Comparison of ENCODE assay signal across 1 cellular context in the genomic region with DNA sequence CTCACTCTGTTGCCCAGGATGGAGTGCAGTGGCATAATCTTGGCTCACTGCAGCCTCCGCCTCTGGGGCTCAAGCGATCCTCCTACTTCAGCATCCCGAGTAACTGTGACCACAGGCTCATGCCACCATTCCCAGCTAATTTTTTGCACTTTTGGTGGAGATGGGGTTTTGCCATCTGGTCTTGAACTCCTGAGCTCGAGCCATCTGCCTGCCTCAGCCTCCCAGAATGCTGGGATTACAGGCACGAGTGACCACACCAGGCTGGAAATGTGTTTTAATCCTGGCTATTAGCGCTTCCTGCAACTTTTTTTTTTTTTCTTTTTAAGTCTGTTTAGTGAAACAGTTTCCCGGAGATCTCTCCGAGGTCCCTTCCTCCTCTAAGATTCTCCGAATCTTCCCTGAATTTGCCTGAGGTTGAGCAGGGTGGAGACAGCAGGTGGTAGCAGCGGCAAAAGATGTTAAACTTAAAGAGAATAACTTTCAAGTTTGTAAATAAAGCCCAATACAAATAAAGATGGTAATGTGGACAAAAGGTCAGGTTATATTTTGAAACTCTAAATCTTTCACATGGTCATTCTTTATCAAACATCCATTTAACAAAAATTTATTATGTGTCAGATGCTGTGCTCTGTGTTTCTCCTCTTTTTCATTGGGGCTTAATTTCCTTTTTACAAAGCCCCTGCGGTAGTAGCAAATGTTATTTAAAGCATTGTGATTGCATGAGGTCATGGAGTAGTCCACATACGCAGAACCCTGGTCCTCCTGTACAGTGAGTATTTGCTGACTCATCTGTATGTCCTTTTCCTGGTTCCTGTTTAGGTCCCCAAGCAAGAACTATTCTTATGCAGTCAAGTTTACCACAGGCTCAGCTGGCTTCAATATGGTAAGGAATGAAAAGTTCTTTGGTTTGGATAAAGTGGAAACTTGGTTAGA.
A peak's percentile ranks its signal among the peaks of the same experiment; 100 is the strongest.
TF ChIP-seq lines count a peak whose summit lies in the region.

No MANE protein-coding gene starts in this region.

TF ChIP-seq in K562, 482 proteins besides CTCF, POLR2A, EP300 and RAD21 (continued from another document and continues in another):
- TF ChIP-seq SPI1 (IDR thresholded peaks at IDR 0.05; ENCODE audit: borderline replicate concordance, low read depth, low read length) (peak; percentile 36; the same call in 1 of the 2 replicates), ETV1 (tag; conservative IDR thresholded peaks at IDR 0.05; ENCODE audit: low read depth) (peak; percentile 82), SMC3 (conservative IDR thresholded peaks at IDR 0.05; ENCODE audit: insufficient read depth, low read depth, low read length) (no peak), ZNF445 (CRISPR knock-in tag; IDR thresholded peaks at IDR 0.05; ENCODE audit: low read depth) (peak; percentile 73; the same call in 1 of the 2 replicates), BACH1 (tag; IDR thresholded peaks at IDR 0.05) (peak; percentile 98), SMARCE1 (IDR thresholded peaks at IDR 0.05) (peak; percentile 81), DPF2 (IDR thresholded peaks at IDR 0.05) (peak; percentile 87), SOX6 (IDR thresholded peaks at IDR 0.05) (peak; percentile 22; the same call in 1 of the 2 replicates), TAF9B (IDR thresholded peaks at IDR 0.05; ENCODE audit: partially characterized antibody) (peak; percentile 66), CHAMP1 (IDR thresholded peaks at IDR 0.05) (peak; percentile 79), FIP1L1 (IDR thresholded peaks at IDR 0.05; ENCODE audit: low read depth, low read length, poor library complexity, severe bottlenecking) (no peak), ETS2 (tag; IDR thresholded peaks at IDR 0.05; ENCODE audit: borderline replicate concordance, poor library complexity, severe bottlenecking) (no peak), ZNF274 (IDR thresholded peaks at IDR 0.05; ENCODE audit: borderline replicate concordance, low read depth, low read length) (no peak), HOXB6 (CRISPR knock-in tag; IDR thresholded peaks at IDR 0.05; ENCODE audit: borderline replicate concordance) (no peak), MAZ (CRISPR knock-in tag; conservative IDR thresholded peaks at IDR 0.05 in 1 of 2, IDR thresholded peaks at IDR 0.05 in 1 of 2) (0 out of 4 replicates have a peak, but pooled peaks of 1 of the 2 experiments have one; percentile 21), JUNB (CRISPR knock-in tag; conservative IDR thresholded peaks at IDR 0.05) (peak; percentile 52; the same call in 1 of the 2 replicates)
- TF ChIP-seq, protein P1, sequence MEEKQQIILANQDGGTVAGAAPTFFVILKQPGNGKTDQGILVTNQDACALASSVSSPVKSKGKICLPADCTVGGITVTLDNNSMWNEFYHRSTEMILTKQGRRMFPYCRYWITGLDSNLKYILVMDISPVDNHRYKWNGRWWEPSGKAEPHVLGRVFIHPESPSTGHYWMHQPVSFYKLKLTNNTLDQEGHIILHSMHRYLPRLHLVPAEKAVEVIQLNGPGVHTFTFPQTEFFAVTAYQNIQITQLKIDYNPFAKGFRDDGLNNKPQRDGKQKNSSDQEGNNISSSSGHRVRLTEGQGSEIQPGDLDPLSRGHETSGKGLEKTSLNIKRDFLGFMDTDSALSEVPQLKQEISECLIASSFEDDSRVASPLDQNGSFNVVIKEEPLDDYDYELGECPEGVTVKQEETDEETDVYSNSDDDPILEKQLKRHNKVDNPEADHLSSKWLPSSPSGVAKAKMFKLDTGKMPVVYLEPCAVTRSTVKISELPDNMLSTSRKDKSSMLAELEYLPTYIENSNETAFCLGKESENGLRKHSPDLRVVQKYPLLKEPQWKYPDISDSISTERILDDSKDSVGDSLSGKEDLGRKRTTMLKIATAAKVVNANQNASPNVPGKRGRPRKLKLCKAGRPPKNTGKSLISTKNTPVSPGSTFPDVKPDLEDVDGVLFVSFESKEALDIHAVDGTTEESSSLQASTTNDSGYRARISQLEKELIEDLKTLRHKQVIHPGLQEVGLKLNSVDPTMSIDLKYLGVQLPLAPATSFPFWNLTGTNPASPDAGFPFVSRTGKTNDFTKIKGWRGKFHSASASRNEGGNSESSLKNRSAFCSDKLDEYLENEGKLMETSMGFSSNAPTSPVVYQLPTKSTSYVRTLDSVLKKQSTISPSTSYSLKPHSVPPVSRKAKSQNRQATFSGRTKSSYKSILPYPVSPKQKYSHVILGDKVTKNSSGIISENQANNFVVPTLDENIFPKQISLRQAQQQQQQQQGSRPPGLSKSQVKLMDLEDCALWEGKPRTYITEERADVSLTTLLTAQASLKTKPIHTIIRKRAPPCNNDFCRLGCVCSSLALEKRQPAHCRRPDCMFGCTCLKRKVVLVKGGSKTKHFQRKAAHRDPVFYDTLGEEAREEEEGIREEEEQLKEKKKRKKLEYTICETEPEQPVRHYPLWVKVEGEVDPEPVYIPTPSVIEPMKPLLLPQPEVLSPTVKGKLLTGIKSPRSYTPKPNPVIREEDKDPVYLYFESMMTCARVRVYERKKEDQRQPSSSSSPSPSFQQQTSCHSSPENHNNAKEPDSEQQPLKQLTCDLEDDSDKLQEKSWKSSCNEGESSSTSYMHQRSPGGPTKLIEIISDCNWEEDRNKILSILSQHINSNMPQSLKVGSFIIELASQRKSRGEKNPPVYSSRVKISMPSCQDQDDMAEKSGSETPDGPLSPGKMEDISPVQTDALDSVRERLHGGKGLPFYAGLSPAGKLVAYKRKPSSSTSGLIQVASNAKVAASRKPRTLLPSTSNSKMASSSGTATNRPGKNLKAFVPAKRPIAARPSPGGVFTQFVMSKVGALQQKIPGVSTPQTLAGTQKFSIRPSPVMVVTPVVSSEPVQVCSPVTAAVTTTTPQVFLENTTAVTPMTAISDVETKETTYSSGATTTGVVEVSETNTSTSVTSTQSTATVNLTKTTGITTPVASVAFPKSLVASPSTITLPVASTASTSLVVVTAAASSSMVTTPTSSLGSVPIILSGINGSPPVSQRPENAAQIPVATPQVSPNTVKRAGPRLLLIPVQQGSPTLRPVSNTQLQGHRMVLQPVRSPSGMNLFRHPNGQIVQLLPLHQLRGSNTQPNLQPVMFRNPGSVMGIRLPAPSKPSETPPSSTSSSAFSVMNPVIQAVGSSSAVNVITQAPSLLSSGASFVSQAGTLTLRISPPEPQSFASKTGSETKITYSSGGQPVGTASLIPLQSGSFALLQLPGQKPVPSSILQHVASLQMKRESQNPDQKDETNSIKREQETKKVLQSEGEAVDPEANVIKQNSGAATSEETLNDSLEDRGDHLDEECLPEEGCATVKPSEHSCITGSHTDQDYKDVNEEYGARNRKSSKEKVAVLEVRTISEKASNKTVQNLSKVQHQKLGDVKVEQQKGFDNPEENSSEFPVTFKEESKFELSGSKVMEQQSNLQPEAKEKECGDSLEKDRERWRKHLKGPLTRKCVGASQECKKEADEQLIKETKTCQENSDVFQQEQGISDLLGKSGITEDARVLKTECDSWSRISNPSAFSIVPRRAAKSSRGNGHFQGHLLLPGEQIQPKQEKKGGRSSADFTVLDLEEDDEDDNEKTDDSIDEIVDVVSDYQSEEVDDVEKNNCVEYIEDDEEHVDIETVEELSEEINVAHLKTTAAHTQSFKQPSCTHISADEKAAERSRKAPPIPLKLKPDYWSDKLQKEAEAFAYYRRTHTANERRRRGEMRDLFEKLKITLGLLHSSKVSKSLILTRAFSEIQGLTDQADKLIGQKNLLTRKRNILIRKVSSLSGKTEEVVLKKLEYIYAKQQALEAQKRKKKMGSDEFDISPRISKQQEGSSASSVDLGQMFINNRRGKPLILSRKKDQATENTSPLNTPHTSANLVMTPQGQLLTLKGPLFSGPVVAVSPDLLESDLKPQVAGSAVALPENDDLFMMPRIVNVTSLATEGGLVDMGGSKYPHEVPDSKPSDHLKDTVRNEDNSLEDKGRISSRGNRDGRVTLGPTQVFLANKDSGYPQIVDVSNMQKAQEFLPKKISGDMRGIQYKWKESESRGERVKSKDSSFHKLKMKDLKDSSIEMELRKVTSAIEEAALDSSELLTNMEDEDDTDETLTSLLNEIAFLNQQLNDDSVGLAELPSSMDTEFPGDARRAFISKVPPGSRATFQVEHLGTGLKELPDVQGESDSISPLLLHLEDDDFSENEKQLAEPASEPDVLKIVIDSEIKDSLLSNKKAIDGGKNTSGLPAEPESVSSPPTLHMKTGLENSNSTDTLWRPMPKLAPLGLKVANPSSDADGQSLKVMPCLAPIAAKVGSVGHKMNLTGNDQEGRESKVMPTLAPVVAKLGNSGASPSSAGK (IDR thresholded peaks at IDR 0.05) = 0 out of 2 replicates have a peak, but pooled peaks have one; percentile 27
- TF ChIP-seq, protein P2, sequence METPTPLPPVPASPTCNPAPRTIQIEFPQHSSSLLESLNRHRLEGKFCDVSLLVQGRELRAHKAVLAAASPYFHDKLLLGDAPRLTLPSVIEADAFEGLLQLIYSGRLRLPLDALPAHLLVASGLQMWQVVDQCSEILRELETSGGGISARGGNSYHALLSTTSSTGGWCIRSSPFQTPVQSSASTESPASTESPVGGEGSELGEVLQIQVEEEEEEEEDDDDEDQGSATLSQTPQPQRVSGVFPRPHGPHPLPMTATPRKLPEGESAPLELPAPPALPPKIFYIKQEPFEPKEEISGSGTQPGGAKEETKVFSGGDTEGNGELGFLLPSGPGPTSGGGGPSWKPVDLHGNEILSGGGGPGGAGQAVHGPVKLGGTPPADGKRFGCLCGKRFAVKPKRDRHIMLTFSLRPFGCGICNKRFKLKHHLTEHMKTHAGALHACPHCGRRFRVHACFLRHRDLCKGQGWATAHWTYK (CRISPR knock-in tag; IDR thresholded peaks at IDR 0.05) = no peak
- TF ChIP-seq, protein P3, sequence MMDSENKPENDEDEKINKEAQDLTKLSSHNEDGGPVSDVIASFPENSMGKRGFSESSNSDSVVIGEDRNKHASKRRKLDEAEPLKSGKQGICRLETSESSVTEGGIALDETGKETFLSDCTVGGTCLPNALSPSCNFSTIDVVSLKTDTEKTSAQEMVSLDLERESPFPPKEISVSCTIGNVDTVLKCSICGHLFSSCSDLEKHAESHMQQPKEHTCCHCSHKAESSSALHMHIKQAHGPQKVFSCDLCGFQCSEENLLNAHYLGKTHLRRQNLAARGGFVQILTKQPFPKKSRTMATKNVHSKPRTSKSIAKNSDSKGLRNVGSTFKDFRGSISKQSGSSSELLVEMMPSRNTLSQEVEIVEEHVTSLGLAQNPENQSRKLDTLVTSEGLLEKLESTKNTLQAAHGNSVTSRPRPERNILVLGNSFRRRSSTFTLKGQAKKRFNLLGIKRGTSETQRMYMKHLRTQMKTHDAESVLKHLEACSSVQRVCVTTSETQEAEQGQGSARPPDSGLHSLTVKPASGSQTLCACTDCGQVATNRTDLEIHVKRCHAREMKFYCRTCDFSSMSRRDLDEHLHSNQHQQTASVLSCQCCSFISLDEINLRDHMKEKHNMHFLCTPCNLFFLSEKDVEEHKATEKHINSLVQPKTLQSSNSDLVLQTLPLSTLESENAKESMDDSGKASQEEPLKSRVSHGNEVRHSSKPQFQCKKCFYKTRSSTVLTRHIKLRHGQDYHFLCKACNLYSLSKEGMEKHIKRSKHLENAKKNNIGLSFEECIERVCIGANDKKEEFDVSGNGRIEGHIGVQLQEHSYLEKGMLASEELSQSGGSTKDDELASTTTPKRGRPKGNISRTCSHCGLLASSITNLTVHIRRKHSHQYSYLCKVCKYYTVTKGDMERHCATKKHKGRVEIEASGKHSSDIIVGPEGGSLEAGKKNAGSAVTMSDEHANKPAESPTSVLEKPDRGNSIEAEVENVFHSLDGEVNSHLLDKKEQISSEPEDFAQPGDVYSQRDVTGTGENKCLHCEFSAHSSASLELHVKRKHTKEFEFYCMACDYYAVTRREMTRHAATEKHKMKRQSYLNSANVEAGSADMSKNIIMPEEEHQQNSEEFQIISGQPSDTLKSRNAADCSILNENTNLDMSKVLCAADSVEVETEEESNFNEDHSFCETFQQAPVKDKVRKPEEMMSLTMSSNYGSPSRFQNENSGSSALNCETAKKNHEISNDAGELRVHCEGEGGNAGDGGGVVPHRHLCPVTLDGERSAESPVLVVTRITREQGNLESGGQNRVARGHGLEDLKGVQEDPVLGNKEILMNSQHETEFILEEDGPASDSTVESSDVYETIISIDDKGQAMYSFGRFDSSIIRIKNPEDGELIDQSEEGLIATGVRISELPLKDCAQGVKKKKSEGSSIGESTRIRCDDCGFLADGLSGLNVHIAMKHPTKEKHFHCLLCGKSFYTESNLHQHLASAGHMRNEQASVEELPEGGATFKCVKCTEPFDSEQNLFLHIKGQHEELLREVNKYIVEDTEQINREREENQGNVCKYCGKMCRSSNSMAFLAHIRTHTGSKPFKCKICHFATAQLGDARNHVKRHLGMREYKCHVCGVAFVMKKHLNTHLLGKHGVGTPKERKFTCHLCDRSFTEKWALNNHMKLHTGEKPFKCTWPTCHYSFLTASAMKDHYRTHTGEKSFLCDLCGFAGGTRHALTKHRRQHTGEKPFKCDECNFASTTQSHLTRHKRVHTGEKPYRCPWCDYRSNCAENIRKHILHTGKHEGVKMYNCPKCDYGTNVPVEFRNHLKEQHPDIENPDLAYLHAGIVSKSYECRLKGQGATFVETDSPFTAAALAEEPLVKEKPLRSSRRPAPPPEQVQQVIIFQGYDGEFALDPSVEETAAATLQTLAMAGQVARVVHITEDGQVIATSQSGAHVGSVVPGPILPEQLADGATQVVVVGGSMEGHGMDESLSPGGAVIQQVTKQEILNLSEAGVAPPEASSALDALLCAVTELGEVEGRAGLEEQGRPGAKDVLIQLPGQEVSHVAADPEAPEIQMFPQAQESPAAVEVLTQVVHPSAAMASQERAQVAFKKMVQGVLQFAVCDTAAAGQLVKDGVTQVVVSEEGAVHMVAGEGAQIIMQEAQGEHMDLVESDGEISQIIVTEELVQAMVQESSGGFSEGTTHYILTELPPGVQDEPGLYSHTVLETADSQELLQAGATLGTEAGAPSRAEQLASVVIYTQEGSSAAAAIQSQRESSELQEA (IDR thresholded peaks at IDR 0.05; ENCODE audit: low read depth) = no peak
- TF ChIP-seq, protein P4, sequence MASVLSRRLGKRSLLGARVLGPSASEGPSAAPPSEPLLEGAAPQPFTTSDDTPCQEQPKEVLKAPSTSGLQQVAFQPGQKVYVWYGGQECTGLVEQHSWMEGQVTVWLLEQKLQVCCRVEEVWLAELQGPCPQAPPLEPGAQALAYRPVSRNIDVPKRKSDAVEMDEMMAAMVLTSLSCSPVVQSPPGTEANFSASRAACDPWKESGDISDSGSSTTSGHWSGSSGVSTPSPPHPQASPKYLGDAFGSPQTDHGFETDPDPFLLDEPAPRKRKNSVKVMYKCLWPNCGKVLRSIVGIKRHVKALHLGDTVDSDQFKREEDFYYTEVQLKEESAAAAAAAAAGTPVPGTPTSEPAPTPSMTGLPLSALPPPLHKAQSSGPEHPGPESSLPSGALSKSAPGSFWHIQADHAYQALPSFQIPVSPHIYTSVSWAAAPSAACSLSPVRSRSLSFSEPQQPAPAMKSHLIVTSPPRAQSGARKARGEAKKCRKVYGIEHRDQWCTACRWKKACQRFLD (CRISPR knock-in tag; IDR thresholded peaks at IDR 0.05) = peak; percentile 66
